In the genomic region with DNA sequence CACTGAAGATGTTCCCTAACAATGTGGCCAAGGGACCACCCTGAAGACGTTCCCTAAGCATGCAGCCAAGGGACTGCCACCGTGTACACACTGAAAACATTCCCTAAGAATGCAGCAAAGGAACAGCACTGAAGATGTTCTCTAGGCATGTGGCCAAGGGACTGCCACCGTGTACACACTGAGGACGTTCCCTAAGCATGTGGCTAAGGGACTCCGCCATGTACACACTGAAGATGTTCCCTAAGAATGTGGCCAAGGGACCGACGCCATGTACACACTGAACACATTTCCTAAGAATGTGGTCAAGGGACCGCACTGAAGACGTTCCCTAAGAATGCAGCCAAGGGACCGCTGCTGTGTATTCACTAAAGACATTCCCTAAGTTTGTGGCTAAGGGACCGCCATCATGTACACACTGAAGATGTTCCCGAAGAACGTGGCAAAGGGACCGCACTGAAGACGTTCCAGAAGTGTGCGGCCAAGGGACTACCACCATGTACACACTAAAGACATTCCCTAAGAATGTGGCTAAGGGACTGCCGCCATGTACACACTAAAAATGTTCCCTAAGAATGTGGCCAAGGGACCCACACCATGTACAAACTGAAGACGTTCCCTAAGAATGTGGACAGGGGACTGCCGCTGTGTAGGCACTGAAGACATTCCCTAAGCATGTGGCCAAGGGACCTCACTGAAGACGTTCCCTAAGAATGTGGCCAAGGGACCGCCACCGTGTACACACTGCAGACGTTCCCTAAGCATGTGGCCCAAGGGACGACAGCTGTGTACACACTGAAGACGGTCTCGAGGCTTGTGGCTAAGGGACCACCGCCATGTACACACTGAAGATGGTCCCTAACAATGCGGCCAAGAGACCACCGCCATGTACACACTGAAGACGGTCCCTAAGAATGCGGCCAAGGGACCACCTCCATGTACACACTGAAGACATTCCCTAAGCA, we compare ENCODE assay signal across 17 cellular contexts.
"Had no signal": no experiment of that assay in that cellular context is flagged by ENCODE, and none has a peak within 500 bp of the region (broad histone marks: within the 10 kb centered on the region; RNA-seq: fewer than 3 reads in every experiment).

No MANE protein-coding gene starts in this region.

- H3K4me1 ChIP-seq: right atrium auricular region, thyroid gland, vagina had no signal

- H3K4me3 Mint-ChIP-seq: dendritic cell treated with granulocyte-macrophage colony-stimulating factor and Interleukin-4, amounts not matched to agents 40 ng/mL and 50 ng/mL, for 4 days; effector memory CD8-positive, alpha-beta T cell; immature natural killer cell; naive thymus-derived CD4-positive, alpha-beta T cell; type B pancreatic cell had no signal

- DNase-seq: effector memory CD8-positive, alpha-beta T cell; esophagus squamous epithelium; foreskin fibroblast; glutamatergic neuron; immature natural killer cell; left colon; left ventricle myocardium superior; naive thymus-derived CD4-positive, alpha-beta T cell; small intestine; stimulated activated CD4-positive, alpha-beta T cell treated with anti-CD3 and anti-CD28 coated beads, Interleukin-2, amount 100 ng/mL, for 48 hours; stimulated activated naive CD4-positive, alpha-beta T cell treated with Interleukin-2 at 50 U/mL for 16 hours; thyroid gland had no signal

- H3K27me3 Mint-ChIP-seq: dendritic cell treated with granulocyte-macrophage colony-stimulating factor and Interleukin-4, amounts not matched to agents 40 ng/mL and 50 ng/mL, for 4 days; effector memory CD8-positive, alpha-beta T cell; naive thymus-derived CD4-positive, alpha-beta T cell; type B pancreatic cell had no signal

- H3K4me3 ChIP-seq: esophagus squamous epithelium, gastroesophageal sphincter, right atrium auricular region, thyroid gland, vagina had no signal

- H3K9me3 ChIP-seq: esophagus squamous epithelium, gastroesophageal sphincter, right atrium auricular region, thyroid gland, vagina had no signal

- ATAC-seq: effector memory CD8-positive, alpha-beta T cell; gastroesophageal sphincter; left colon; left ventricle myocardium superior; naive thymus-derived CD4-positive, alpha-beta T cell had no signal

- H3K9me3 Mint-ChIP-seq: immature natural killer cell had no signal

- H3K27ac Mint-ChIP-seq: dendritic cell treated with granulocyte-macrophage colony-stimulating factor and Interleukin-4, amounts not matched to agents 40 ng/mL and 50 ng/mL, for 4 days; effector memory CD8-positive, alpha-beta T cell; immature natural killer cell; type B pancreatic cell had no signal

- H3K27me3 ChIP-seq: esophagus squamous epithelium, gastroesophageal sphincter, right atrium auricular region, thyroid gland, vagina had no signal

- H3K27ac ChIP-seq: esophagus squamous epithelium, gastroesophageal sphincter, right atrium auricular region, thyroid gland, vagina had no signal

- H3K36me3 ChIP-seq: right atrium auricular region, thyroid gland, vagina had no signal
